In the genomic region with DNA sequence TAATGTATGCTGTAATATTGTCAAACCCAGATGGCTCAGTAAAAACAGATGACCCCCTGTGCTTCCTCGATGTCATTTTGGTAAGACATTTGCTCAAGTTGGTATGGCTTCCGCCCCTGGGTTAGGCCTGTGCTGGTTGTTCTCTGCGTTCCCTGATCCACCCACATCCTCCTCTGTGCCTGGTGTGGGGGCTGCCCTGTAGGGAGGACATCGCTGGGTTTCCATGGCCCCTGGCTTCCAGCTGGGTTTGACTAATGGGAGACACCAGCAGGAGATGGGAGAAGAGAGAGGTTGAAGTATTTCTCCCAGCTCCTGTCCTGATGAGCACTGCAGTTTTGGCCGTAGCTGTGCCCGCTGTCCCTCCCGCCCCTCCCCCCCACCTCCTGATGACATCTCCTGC, we compare ENCODE assay signal across 19 cellular contexts. TPM values are rescaled to one million over a fixed set of nuclear protein-coding genes. Genes with fewer than 3 reads are reported as not detected.
"Had no signal": no experiment of that assay in that cellular context is flagged by ENCODE, and none has a peak within 500 bp of the region (broad histone marks: within the 10 kb centered on the region; RNA-seq: fewer than 3 reads in every experiment).

No MANE protein-coding gene starts in this region.

- H3K4me1 ChIP-seq: colonic mucosa had no signal

- H3K27ac ChIP-seq: cardiac muscle cell, colonic mucosa, psoas muscle had no signal

- H3K27ac Mint-ChIP-seq: activated CD4-positive, alpha-beta memory T cell treated with anti-CD3 and anti-CD28 coated beads for 36 hours; activated CD4-positive, alpha-beta T cell treated with anti-CD3 and anti-CD28 coated beads for 36 hours; activated CD8-positive, alpha-beta memory T cell treated with anti-CD3 and anti-CD28 coated beads, Interleukin-2, amount 10 ng/mL, durations not matched to agents 7 days and 5 days; activated naive CD4-positive, alpha-beta T cell treated with anti-CD3 and anti-CD28 coated beads, Interleukin-2, amount 10 ng/mL, durations not matched to agents 7 days and 5 days; activated T-cell treated with anti-CD3 and anti-CD28 coated beads, Interleukin-2, amount 50 U/mL, for 24 hours; memory B cell; nephron progenitor cell had no signal

- H3K9me3 Mint-ChIP-seq: activated CD4-positive, alpha-beta memory T cell treated with anti-CD3 and anti-CD28 coated beads for 36 hours; activated naive CD4-positive, alpha-beta T cell treated with anti-CD3 and anti-CD28 coated beads, Interleukin-2, amount 10 ng/mL, durations not matched to agents 7 days and 5 days; activated T-cell treated with anti-CD3 and anti-CD28 coated beads, Interleukin-2, amount 50 U/mL, for 24 hours; memory B cell; nephron progenitor cell had no signal

- H3K27me3 Mint-ChIP-seq: activated CD4-positive, alpha-beta memory T cell treated with anti-CD3 and anti-CD28 coated beads for 36 hours; activated CD4-positive, alpha-beta T cell treated with anti-CD3 and anti-CD28 coated beads for 36 hours; activated T-cell treated with anti-CD3 and anti-CD28 coated beads, Interleukin-2, amount 50 U/mL, for 24 hours had no signal

- ATAC-seq: activated CD4-positive, alpha-beta T cell treated with anti-CD3 and anti-CD28 coated beads for 36 hours; activated CD8-positive, alpha-beta memory T cell treated with anti-CD3 and anti-CD28 coated beads, Interleukin-2, amount 10 ng/mL, durations not matched to agents 7 days and 5 days; esophagus mucosa; left ventricle myocardium superior; psoas muscle had no signal

- H3K27me3 ChIP-seq: cardiac muscle cell, colonic mucosa, transverse colon had no signal

- H3K4me3 Mint-ChIP-seq: activated CD4-positive, alpha-beta memory T cell treated with anti-CD3 and anti-CD28 coated beads for 36 hours; activated CD4-positive, alpha-beta T cell treated with anti-CD3 and anti-CD28 coated beads for 36 hours; activated CD8-positive, alpha-beta memory T cell treated with anti-CD3 and anti-CD28 coated beads, Interleukin-2, amount 10 ng/mL, durations not matched to agents 7 days and 5 days; activated naive CD4-positive, alpha-beta T cell treated with anti-CD3 and anti-CD28 coated beads, Interleukin-2, amount 10 ng/mL, durations not matched to agents 7 days and 5 days; activated T-cell treated with anti-CD3 and anti-CD28 coated beads, Interleukin-2, amount 50 U/mL, for 24 hours; memory B cell; nephron progenitor cell had no signal

- DNase-seq: activated CD4-positive, alpha-beta memory T cell treated with anti-CD3 and anti-CD28 coated beads for 36 hours; activated CD4-positive, alpha-beta T cell treated with anti-CD3 and anti-CD28 coated beads for 36 hours; activated CD8-positive, alpha-beta memory T cell treated with anti-CD3 and anti-CD28 coated beads, Interleukin-2, amount 10 ng/mL, durations not matched to agents 7 days and 5 days; activated naive CD4-positive, alpha-beta T cell treated with anti-CD3 and anti-CD28 coated beads, Interleukin-2, amount 10 ng/mL, durations not matched to agents 7 days and 5 days; activated T-cell treated with anti-CD3 and anti-CD28 coated beads, Interleukin-2, amount 50 U/mL, for 24 hours; colonic mucosa; hippocampal formation; left ventricle myocardium superior; nephron progenitor cell; occipital lobe; psoas muscle; stimulated activated CD4-positive, alpha-beta T cell treated with anti-CD3 and anti-CD28 coated beads, Interleukin-12 subunit alpha, Interleukin-12 subunit beta, amount 100 ng/mL, for 4 hours; stimulated activated CD4-positive, alpha-beta T cell treated with anti-CD3 and anti-CD28 coated beads, Interleukin-2, amount 100 ng/mL, for 24 hours; T-helper 2 cell; transverse colon had no signal

- H3K36me3 Mint-ChIP-seq: activated CD4-positive, alpha-beta memory T cell treated with anti-CD3 and anti-CD28 coated beads for 36 hours; activated CD8-positive, alpha-beta memory T cell treated with anti-CD3 and anti-CD28 coated beads, Interleukin-2, amount 10 ng/mL, durations not matched to agents 7 days and 5 days; activated naive CD4-positive, alpha-beta T cell treated with anti-CD3 and anti-CD28 coated beads, Interleukin-2, amount 10 ng/mL, durations not matched to agents 7 days and 5 days; memory B cell had no signal

- H3K9me3 ChIP-seq: colonic mucosa, psoas muscle, transverse colon had no signal

- H3K4me3 ChIP-seq: cardiac muscle cell, colonic mucosa, psoas muscle, transverse colon had no signal

- H3K36me3 ChIP-seq: cardiac muscle cell, colonic mucosa, transverse colon had no signal

- H3K4me1 Mint-ChIP-seq: activated CD8-positive, alpha-beta memory T cell treated with anti-CD3 and anti-CD28 coated beads, Interleukin-2, amount 10 ng/mL, durations not matched to agents 7 days and 5 days; activated naive CD4-positive, alpha-beta T cell treated with anti-CD3 and anti-CD28 coated beads, Interleukin-2, amount 10 ng/mL, durations not matched to agents 7 days and 5 days; memory B cell had no signal

RNA-seq across cellular contexts. Expression of a gene that starts 4.4 kb away (rescaled TPM):
- polyA plus RNA-seq: keratinocyte had no signal
